ENCODE assay signal across 25 cellular contexts in the genomic region with DNA sequence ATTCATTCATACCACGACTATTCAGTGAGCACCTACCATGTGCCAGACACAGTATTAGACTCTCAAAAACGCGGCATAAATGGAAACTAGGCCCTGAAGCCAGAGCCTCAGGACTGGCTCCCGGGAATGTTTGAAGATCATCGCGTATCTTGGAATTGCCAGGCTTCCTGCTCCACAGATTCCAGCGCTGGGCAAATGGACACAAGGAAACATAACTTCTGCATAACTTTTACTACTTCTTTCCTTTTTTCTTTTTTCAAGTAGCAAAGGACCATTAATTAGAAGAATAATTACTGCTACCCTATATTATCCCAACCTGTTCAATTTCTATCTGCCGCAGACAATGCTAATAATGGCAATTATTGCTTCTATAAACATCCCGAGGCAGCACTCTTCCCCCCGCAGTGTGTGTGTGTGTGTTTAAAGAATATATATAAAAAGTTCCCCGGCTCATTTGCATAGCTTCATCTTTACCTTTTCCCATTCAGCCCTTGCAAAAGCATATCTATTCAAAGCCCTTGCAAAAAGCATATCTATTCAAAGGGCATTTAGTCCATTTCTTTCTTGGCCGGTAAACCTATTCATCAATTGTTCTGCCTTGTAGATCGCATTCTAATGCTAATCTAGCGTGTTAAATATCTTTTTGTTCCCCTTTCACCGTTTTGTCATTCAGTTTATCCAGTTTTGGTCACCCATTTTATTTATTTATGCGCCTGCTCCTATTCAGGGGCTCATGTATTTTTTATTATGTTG. TPM values are rescaled to one million over a fixed set of nuclear protein-coding genes. Genes with fewer than 3 reads are reported as not detected.
A peak's percentile ranks its signal among the peaks of the same experiment; 100 is the strongest.
DNase-seq lines count a peak whose midpoint lies in the region; ATAC-seq and TF ChIP-seq lines count a peak whose summit lies in the region.
"Had no signal": no experiment of that assay in that cellular context is flagged by ENCODE, and none has a peak within 500 bp of the region (broad histone marks: within the 10 kb centered on the region; RNA-seq: fewer than 3 reads in every experiment).

No MANE protein-coding gene starts in this region.

- H2AFZ ChIP-seq in neural progenitor cell (replicated peaks), result no peak overlapping the region

- peaks cover 34% of the 10 kb centered on the region for H3K27me3 ChIP-seq in neural progenitor cell

- H3K4me3 Mint-ChIP-seq in IgD-negative memory B cell (peak overlapping the region in 2 of 4 donors; percentile 27 to 58), neural progenitor cell (peak overlapping the region; percentile 88)
- H3K4me3 Mint-ChIP-seq: activated CD8-positive, alpha-beta T cell treated with anti-CD3 and anti-CD28 coated beads for 36 hours; HFFc6 had no signal

- H3K27ac ChIP-seq in caudate nucleus (ENCODE audit: low read depth, low read length) (peak overlapping the region; percentile 88), neural progenitor cell (peak overlapping the region; percentile 100)
- H3K27ac ChIP-seq: vagina had no signal

- peaks cover 17% of the 10 kb centered on the region for H3K4me1 ChIP-seq in neural progenitor cell
- H3K4me1 ChIP-seq: Caco-2 had no signal

- TF ChIP-seq CTCF in GM20000 (IDR thresholded peaks at IDR 0.05; ENCODE audit: extremely low read depth, missing control alignments) (no peak), neural progenitor cell (IDR thresholded peaks at IDR 0.05) (no peak)

- H3K79me2 ChIP-seq in neural progenitor cell (ENCODE audit: low read depth), result peaks cover 53% of the 10 kb centered on the region

- DNase-seq in GM20000 (ENCODE audit: low spot score), result peak; percentile 10
- DNase-seq in caudate nucleus (lab: John Stamatoyannopoulos, UW), result no peak
- DNase-seq in neural progenitor cell (ENCODE audit: low spot score), result peak; percentile 73
- no peak for DNase-seq in sciatic nerve (ENCODE audit: low spot score)
- no peak for DNase-seq in activated naive CD4-positive, alpha-beta T cell treated with Interleukin-2 at 50 U/mL for 16 hours
- DNase-seq: activated CD8-positive, alpha-beta T cell treated with anti-CD3 and anti-CD28 coated beads for 36 hours; AML-193; Caco-2; effector CD4-positive, alpha-beta T cell; esophagus squamous epithelium; HFFc6; islet precursor cell; mammary epithelial cell; NCI-H1436; NCI-H510A treated with DMSO at 0.1 percent for 48 hours; SIG-M5; small intestine; stimulated activated CD4-positive, alpha-beta T cell treated with anti-CD3 and anti-CD28 coated beads, Interleukin-4, amount 100 ng/mL, for 24 hours; T-helper 2 cell had no signal

- H3K36me3 ChIP-seq in neural progenitor cell, result peaks cover 15% of the 10 kb centered on the region
- H3K36me3 ChIP-seq: esophagus squamous epithelium, vagina had no signal

- H3F3A ChIP-seq in neural progenitor cell (ENCODE audit: low read depth), result peaks cover 83% of the 10 kb centered on the region

- ATAC-seq in sciatic nerve (no peak), HG03469 (IDR thresholded peaks at IDR 0.05; ENCODE audit: unreplicated experiment) (no peak)
- ATAC-seq: activated CD8-positive, alpha-beta T cell treated with anti-CD3 and anti-CD28 coated beads for 36 hours had no signal

- H3K9ac ChIP-seq in neural progenitor cell, result no peak overlapping the region

- H3K27me3 Mint-ChIP-seq in IgD-negative memory B cell (peaks cover 76% of the 10 kb centered on the region), neural progenitor cell (ENCODE audit: insufficient read depth, low read depth) (peaks cover 47% of the 10 kb centered on the region)

- H3K4me2 ChIP-seq in neural progenitor cell, result peak overlapping the region; percentile 75

- H3K4me1 Mint-ChIP-seq in IgD-negative memory B cell (peaks cover 0 to 6% (median 2%) of the 10 kb centered on the region in 3 donors), neural progenitor cell (peaks cover 57% of the 10 kb centered on the region)

- H3K9me3 ChIP-seq in neural progenitor cell (ENCODE audit: low read depth), result no peaks in the 10 kb centered on the region
- H3K9me3 ChIP-seq: Caco-2, esophagus squamous epithelium, vagina had no signal

- peaks cover 15% of the 10 kb centered on the region for H4K20me1 ChIP-seq in neural progenitor cell (ENCODE audit: low read depth)

- peak overlapping the region; percentile 71 to 74 (median 71) for H3K27ac Mint-ChIP-seq in IgD-negative memory B cell
- H3K27ac Mint-ChIP-seq in neural progenitor cell, result peak overlapping the region; percentile 95
- H3K27ac Mint-ChIP-seq: activated CD8-positive, alpha-beta T cell treated with anti-CD3 and anti-CD28 coated beads for 36 hours; HFFc6 had no signal

- H3K36me3 Mint-ChIP-seq in IgD-negative memory B cell, result no peaks in the 10 kb centered on the region
- peaks cover 7% of the 10 kb centered on the region for H3K36me3 Mint-ChIP-seq in neural progenitor cell

- intact Hi-C loops in sciatic nerve (cut with DNase I), result no loop called here

- peak overlapping the region; percentile 93 for H3K4me3 ChIP-seq in neural progenitor cell
- H3K4me3 ChIP-seq: vagina had no signal

- peaks cover 0 to 26% (median 6%) of the 10 kb centered on the region in 3 donors for H3K9me3 Mint-ChIP-seq in IgD-negative memory B cell
- peaks cover 27% of the 10 kb centered on the region for H3K9me3 Mint-ChIP-seq in neural progenitor cell
- H3K9me3 Mint-ChIP-seq: activated CD8-positive, alpha-beta T cell treated with anti-CD3 and anti-CD28 coated beads for 36 hours had no signal

RNA-seq across cellular contexts. Expression of a gene that starts 6.1 kb away (rescaled TPM):
- polyA plus RNA-seq in IgD-negative memory B cell, result not detected
- 94.7 and 132 TPM in 2 replicates for total RNA-seq in neural progenitor cell (ENCODE audit: low replicate concordance)
- total RNA-seq in sciatic nerve, result not detected
- total RNA-seq: activated CD8-positive, alpha-beta T cell treated with anti-CD3 and anti-CD28 coated beads for 36 hours; cardiac septum; G401; glomerular endothelial cell; HFFc6; mammary epithelial cell had no signal
- polyA plus RNA-seq: mammary epithelial cell, small intestine had no signal

Comparison
In these comparisons a context has a peak if more than half of its experiments do, and no peak if none do; other contexts are left out.
1. DNase-seq: peak in GM20000 (single experiment) and neural progenitor cell (single experiment); none in caudate nucleus (0 of 61), sciatic nerve (single experiment) and activated naive CD4-positive, alpha-beta T cell treated with Interleukin-2 at 50 U/mL for 16 hours (single experiment).
2. RNA of a gene that starts 6.1 kb away (total RNA-seq): 94.7 to 132 TPM in neural progenitor cell; not detected in sciatic nerve (single experiment); every median in the first group is over 10 times any median in the second.